ENCODE assay signal across 11 cellular contexts in genomic region chr22:23401111-23401909, GRCh38.
DNase-seq lines count a peak whose midpoint lies in the region; ATAC-seq and TF ChIP-seq lines count a peak whose summit lies in the region.
"Had no signal": no experiment of that assay in that cellular context is flagged by ENCODE, and none has a peak within 500 bp of the region (broad histone marks: within the 10 kb centered on the region; RNA-seq: fewer than 3 reads in every experiment).

No MANE protein-coding gene starts in this region.

- H3K27ac ChIP-seq in RWPE2 (ENCODE audit: poor library complexity, severe bottlenecking): no peak overlapping the region

- no peaks in the 10 kb centered on the region for H3K27me3 ChIP-seq in RWPE2 (ENCODE audit: insufficient read depth, poor library complexity, severe bottlenecking)

- TF ChIP-seq CTCF in RWPE2 (IDR thresholded peaks at IDR 0.05; ENCODE audit: poor library complexity, severe bottlenecking): no peak
- no peak for TF ChIP-seq CTCF in fibroblast of mammary gland (conservative IDR thresholded peaks at IDR 0.05; ENCODE audit: control insufficient read depth, insufficient read depth, low read depth, low read length)

- H3K4me1 ChIP-seq in RWPE2 (ENCODE audit: insufficient read depth, poor library complexity, severe bottlenecking): no peaks in the 10 kb centered on the region

- no peaks in the 10 kb centered on the region for H3K9me3 ChIP-seq in RWPE2 (ENCODE audit: severe bottlenecking)

- peak; percentile 53 for ATAC-seq in RWPE2 (ENCODE audit: low read depth)
- no peak for ATAC-seq in GM21381 (IDR thresholded peaks at IDR 0.05; ENCODE audit: unreplicated experiment)

- H3K36me3 ChIP-seq in RWPE2 (ENCODE audit: low read depth): no peaks in the 10 kb centered on the region

- H3K4me3 ChIP-seq in RWPE2 (ENCODE audit: severe bottlenecking) (no peak overlapping the region), fibroblast of mammary gland (ENCODE audit: control insufficient read depth, low read depth, low read length) (no peak overlapping the region)

- DNase-seq in EL (peak; percentile 94), RWPE2 (ENCODE audit: low spot score) (peak; percentile 66), fibroblast of mammary gland (ENCODE audit: low read depth) (peak; percentile 31), posterior vena cava (ENCODE audit: low spot score) (peak; percentile 68), NCI-H2227 (lab: John Stamatoyannopoulos, UW; ENCODE audit: unreplicated experiment) (no peak), CD1c-positive myeloid dendritic cell (ENCODE audit: extremely low spot score) (no peak)
- DNase-seq in activated CD4-positive, alpha-beta T cell treated with anti-CD3 and anti-CD28 coated beads, Interleukin-2, amount 50 U/mL, for 1 hour: no peak
- DNase-seq: activated CD8-positive, alpha-beta memory T cell treated with anti-CD3 and anti-CD28 coated beads for 24 hours; dermis blood vessel endothelial cell; NCI-H1048 had no signal

- intact Hi-C loops in posterior vena cava (cut with DNase I): loop anchor here in 1 of 2 donors (10.0 kb wide), 1 partner anchor 153 kb away; no protein-coding TSS in a partner anchor

Comparison
In these comparisons a context has a peak if more than half of its experiments do, and no peak if none do; other contexts are left out.
1. DNase-seq: peak in EL (single experiment), RWPE2 (single experiment), fibroblast of mammary gland (single experiment) and posterior vena cava (single experiment); none in activated CD4-positive, alpha-beta T cell treated with anti-CD3 and anti-CD28 coated beads, Interleukin-2, amount 50 U/mL, for 1 hour (single experiment), NCI-H2227 (single experiment) and CD1c-positive myeloid dendritic cell (single experiment).